In genomic region chrX:47523713-47524166, GRCh38 we compare ENCODE assay signal across 2 cellular contexts.
TF ChIP-seq lines count a peak whose summit lies in the region.

No MANE protein-coding gene starts in this region.

TF ChIP-seq in A549, 52 proteins besides CTCF, POLR2A, EP300 and RAD21 (continued from another document):
- no peak for TF ChIP-seq REST (IDR thresholded peaks at IDR 0.05)
- no peak for TF ChIP-seq KDM1A (IDR thresholded peaks at IDR 0.05; ENCODE audit: low read depth)
- no peak for TF ChIP-seq CHD4 (IDR thresholded peaks at IDR 0.05; ENCODE audit: borderline replicate concordance)
- no peak for TF ChIP-seq CBX2 (IDR thresholded peaks at IDR 0.05; ENCODE audit: borderline replicate concordance, low read depth)
- TF ChIP-seq, protein P1, sequence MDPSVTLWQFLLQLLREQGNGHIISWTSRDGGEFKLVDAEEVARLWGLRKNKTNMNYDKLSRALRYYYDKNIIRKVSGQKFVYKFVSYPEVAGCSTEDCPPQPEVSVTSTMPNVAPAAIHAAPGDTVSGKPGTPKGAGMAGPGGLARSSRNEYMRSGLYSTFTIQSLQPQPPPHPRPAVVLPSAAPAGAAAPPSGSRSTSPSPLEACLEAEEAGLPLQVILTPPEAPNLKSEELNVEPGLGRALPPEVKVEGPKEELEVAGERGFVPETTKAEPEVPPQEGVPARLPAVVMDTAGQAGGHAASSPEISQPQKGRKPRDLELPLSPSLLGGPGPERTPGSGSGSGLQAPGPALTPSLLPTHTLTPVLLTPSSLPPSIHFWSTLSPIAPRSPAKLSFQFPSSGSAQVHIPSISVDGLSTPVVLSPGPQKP (IDR thresholded peaks at IDR 0.05; ENCODE audit: low read depth, low read length), result no peak
- no peak for TF ChIP-seq USF2 (IDR thresholded peaks at IDR 0.05)

TF ChIP-seq in HEK293, 187 proteins besides CTCF, POLR2A, EP300 and RAD21 (continued from another document and continues in another):
- TF ChIP-seq PBX3 (CRISPR knock-in tag; IDR thresholded peaks at IDR 0.05), result no peak
- no peak for TF ChIP-seq ZNF571 (tag by site-specific recombination; IDR thresholded peaks at IDR 0.05)
- no peak for TF ChIP-seq SCRT2 (tag by site-specific recombination; IDR thresholded peaks at IDR 0.05)
- no peak for TF ChIP-seq YY2 (tag by site-specific recombination; IDR thresholded peaks at IDR 0.05)
- no peak for TF ChIP-seq ZNF558 (tag by site-specific recombination; IDR thresholded peaks at IDR 0.05)
- no peak for TF ChIP-seq ZNF585B (tag by site-specific recombination; IDR thresholded peaks at IDR 0.05)
- no peak for TF ChIP-seq YY1 (tag by site-specific recombination; IDR thresholded peaks at IDR 0.05)
- TF ChIP-seq ZSCAN30 (tag by site-specific recombination; IDR thresholded peaks at IDR 0.05), result no peak
- TF ChIP-seq, protein P2, sequence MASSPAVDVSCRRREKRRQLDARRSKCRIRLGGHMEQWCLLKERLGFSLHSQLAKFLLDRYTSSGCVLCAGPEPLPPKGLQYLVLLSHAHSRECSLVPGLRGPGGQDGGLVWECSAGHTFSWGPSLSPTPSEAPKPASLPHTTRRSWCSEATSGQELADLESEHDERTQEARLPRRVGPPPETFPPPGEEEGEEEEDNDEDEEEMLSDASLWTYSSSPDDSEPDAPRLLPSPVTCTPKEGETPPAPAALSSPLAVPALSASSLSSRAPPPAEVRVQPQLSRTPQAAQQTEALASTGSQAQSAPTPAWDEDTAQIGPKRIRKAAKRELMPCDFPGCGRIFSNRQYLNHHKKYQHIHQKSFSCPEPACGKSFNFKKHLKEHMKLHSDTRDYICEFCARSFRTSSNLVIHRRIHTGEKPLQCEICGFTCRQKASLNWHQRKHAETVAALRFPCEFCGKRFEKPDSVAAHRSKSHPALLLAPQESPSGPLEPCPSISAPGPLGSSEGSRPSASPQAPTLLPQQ (tag by site-specific recombination; IDR thresholded peaks at IDR 0.05), result no peak
- TF ChIP-seq ZBTB17 (tag by site-specific recombination; IDR thresholded peaks at IDR 0.05), result no peak
- TF ChIP-seq, protein P3, sequence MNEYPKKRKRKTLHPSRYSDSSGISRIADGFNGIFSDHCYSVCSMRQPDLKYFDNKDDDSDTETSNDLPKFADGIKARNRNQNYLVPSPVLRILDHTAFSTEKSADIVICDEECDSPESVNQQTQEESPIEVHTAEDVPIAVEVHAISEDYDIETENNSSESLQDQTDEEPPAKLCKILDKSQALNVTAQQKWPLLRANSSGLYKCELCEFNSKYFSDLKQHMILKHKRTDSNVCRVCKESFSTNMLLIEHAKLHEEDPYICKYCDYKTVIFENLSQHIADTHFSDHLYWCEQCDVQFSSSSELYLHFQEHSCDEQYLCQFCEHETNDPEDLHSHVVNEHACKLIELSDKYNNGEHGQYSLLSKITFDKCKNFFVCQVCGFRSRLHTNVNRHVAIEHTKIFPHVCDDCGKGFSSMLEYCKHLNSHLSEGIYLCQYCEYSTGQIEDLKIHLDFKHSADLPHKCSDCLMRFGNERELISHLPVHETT (tag by site-specific recombination; IDR thresholded peaks at IDR 0.05), result no peak
- TF ChIP-seq ZNF777 (tag by site-specific recombination; IDR thresholded peaks at IDR 0.05; ENCODE audit: borderline replicate concordance), result no peak
- no peak for TF ChIP-seq ZNF560 (tag by site-specific recombination; IDR thresholded peaks at IDR 0.05; ENCODE audit: borderline replicate concordance)
- no peak for TF ChIP-seq PRDM6 (tag by site-specific recombination; IDR thresholded peaks at IDR 0.05)
- no peak for TF ChIP-seq ZNF48 (tag by site-specific recombination; IDR thresholded peaks at IDR 0.05)
- peak; percentile 29; the same call in 1 of the 2 replicates for TF ChIP-seq ZBTB20 (tag by site-specific recombination; IDR thresholded peaks at IDR 0.05)
- TF ChIP-seq PRDM1 (tag by site-specific recombination; IDR thresholded peaks at IDR 0.05), result no peak
- no peak for TF ChIP-seq KLF1 (tag by site-specific recombination; IDR thresholded peaks at IDR 0.05)
- TF ChIP-seq, protein P4, sequence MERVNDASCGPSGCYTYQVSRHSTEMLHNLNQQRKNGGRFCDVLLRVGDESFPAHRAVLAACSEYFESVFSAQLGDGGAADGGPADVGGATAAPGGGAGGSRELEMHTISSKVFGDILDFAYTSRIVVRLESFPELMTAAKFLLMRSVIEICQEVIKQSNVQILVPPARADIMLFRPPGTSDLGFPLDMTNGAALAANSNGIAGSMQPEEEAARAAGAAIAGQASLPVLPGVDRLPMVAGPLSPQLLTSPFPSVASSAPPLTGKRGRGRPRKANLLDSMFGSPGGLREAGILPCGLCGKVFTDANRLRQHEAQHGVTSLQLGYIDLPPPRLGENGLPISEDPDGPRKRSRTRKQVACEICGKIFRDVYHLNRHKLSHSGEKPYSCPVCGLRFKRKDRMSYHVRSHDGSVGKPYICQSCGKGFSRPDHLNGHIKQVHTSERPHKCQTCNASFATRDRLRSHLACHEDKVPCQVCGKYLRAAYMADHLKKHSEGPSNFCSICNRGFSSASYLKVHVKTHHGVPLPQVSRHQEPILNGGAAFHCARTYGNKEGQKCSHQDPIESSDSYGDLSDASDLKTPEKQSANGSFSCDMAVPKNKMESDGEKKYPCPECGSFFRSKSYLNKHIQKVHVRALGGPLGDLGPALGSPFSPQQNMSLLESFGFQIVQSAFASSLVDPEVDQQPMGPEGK (tag by site-specific recombination; IDR thresholded peaks at IDR 0.05), result peak; percentile 16; the same call in 1 of the 2 replicates
- no peak for TF ChIP-seq ZFP41 (tag by site-specific recombination; IDR thresholded peaks at IDR 0.05; ENCODE audit: borderline replicate concordance)
- no peak for TF ChIP-seq ZNF146 (tag by site-specific recombination; IDR thresholded peaks at IDR 0.05)
- no peak for TF ChIP-seq EGR2 (tag by site-specific recombination; IDR thresholded peaks at IDR 0.05; ENCODE audit: low read depth)
- 0 out of 2 replicates have a peak, but pooled peaks have one; percentile 4 for TF ChIP-seq SP3 (tag by site-specific recombination; IDR thresholded peaks at IDR 0.05)
- TF ChIP-seq ZBTB21 (tag by site-specific recombination; IDR thresholded peaks at IDR 0.05), result no peak
- no peak for TF ChIP-seq ZNF404 (tag by site-specific recombination; IDR thresholded peaks at IDR 0.05)
- TF ChIP-seq ZNF513 (tag by site-specific recombination; IDR thresholded peaks at IDR 0.05), result no peak
- TF ChIP-seq, protein P5, sequence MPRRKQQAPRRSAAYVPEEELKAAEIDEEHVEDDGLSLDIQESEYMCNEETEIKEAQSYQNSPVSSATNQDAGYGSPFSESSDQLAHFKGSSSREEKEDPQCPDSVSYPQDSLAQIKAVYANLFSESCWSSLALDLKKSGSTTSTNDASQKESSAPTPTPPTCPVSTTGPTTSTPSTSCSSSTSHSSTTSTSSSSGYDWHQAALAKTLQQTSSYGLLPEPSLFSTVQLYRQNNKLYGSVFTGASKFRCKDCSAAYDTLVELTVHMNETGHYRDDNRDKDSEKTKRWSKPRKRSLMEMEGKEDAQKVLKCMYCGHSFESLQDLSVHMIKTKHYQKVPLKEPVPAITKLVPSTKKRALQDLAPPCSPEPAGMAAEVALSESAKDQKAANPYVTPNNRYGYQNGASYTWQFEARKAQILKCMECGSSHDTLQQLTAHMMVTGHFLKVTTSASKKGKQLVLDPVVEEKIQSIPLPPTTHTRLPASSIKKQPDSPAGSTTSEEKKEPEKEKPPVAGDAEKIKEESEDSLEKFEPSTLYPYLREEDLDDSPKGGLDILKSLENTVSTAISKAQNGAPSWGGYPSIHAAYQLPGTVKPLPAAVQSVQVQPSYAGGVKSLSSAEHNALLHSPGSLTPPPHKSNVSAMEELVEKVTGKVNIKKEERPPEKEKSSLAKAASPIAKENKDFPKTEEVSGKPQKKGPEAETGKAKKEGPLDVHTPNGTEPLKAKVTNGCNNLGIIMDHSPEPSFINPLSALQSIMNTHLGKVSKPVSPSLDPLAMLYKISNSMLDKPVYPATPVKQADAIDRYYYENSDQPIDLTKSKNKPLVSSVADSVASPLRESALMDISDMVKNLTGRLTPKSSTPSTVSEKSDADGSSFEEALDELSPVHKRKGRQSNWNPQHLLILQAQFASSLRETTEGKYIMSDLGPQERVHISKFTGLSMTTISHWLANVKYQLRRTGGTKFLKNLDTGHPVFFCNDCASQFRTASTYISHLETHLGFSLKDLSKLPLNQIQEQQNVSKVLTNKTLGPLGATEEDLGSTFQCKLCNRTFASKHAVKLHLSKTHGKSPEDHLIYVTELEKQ (tag by site-specific recombination; IDR thresholded peaks at IDR 0.05; ENCODE audit: borderline replicate concordance), result no peak
- no peak for TF ChIP-seq ZBTB10 (tag by site-specific recombination; IDR thresholded peaks at IDR 0.05)
- TF ChIP-seq SP2 (tag by site-specific recombination; IDR thresholded peaks at IDR 0.05), result no peak
- no peak for TF ChIP-seq ZNF239 (tag by site-specific recombination; IDR thresholded peaks at IDR 0.05)
- TF ChIP-seq, protein P6, sequence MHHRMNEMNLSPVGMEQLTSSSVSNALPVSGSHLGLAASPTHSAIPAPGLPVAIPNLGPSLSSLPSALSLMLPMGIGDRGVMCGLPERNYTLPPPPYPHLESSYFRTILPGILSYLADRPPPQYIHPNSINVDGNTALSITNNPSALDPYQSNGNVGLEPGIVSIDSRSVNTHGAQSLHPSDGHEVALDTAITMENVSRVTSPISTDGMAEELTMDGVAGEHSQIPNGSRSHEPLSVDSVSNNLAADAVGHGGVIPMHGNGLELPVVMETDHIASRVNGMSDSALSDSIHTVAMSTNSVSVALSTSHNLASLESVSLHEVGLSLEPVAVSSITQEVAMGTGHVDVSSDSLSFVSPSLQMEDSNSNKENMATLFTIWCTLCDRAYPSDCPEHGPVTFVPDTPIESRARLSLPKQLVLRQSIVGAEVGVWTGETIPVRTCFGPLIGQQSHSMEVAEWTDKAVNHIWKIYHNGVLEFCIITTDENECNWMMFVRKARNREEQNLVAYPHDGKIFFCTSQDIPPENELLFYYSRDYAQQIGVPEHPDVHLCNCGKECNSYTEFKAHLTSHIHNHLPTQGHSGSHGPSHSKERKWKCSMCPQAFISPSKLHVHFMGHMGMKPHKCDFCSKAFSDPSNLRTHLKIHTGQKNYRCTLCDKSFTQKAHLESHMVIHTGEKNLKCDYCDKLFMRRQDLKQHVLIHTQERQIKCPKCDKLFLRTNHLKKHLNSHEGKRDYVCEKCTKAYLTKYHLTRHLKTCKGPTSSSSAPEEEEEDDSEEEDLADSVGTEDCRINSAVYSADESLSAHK (tag by site-specific recombination; IDR thresholded peaks at IDR 0.05), result no peak
- no peak for TF ChIP-seq ZNF169 (tag by site-specific recombination; IDR thresholded peaks at IDR 0.05)
- no peak for TF ChIP-seq ZXDB (tag by site-specific recombination; IDR thresholded peaks at IDR 0.05)
- TF ChIP-seq ZNF398 (tag by site-specific recombination; IDR thresholded peaks at IDR 0.05), result 0 out of 2 replicates have a peak, but pooled peaks have one; percentile 13
